In the genomic region with DNA sequence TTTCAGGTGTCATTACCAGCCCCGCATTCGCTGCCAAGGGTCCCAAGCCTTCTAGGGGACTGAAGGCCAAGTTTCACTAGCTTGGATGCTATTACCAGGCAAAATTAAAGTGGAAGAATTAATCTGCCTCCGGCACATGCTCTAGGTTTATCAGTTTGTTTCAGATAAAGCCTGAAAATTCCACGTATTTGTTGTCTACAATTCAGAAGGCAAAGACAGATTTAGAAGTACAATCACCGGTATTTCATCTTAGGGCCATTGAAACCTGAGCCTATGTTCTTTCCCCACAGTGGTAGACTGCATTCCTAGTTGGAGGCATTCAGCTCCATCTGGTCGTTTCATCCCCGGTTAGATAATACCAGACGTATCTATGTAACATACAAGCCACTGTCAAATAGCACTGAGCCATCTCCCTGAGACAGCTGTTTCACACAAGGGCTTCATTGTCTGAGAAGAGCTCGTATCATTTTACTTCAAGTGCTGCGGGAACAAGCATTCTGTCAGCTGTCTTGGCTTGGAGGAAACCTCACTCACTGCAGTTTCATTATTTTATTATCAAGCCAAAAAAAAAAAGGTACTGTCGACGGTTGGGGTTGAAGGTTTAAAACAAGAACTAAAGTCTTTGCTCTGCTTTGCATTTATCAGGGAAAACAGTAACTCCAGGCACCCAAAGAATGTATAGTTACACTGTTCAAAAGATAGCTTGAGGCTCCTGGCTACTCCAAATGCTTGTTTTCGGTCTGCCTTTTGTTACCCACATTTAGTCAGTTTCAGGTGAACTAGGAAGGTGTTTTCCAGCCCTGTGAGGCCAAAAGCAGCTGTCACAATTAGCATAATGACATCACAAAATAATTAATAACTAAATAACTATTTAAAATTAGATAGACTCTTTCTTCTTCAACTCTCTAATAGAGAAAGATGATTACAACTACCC, we compare ENCODE assay signal across 8 cellular contexts.
DNase-seq lines count a peak whose midpoint lies in the region; ATAC-seq lines count a peak whose summit lies in the region.

No MANE protein-coding gene starts in this region.

- no peak overlapping the region for H2BK15ac ChIP-seq in neuronal stem cell (ENCODE audit: low read length)

- peak overlapping the region; percentile 81 for H3K9ac ChIP-seq in neuronal stem cell (ENCODE audit: low read depth, low read length, poor library complexity)

- H2BK5ac ChIP-seq in neuronal stem cell (ENCODE audit: low read length): no peak overlapping the region

- H3K4me3 Mint-ChIP-seq in activated naive CD4-positive, alpha-beta T cell treated with anti-CD3 and anti-CD28 coated beads, Interleukin-2, amount 10 ng/mL, durations not matched to agents 7 days and 5 days: peak overlapping the region; percentile 44

- DNase-seq in activated naive CD4-positive, alpha-beta T cell treated with anti-CD3 and anti-CD28 coated beads, Interleukin-2, amount 10 ng/mL, durations not matched to agents 7 days and 5 days: no peak
- DNase-seq in activated naive CD4-positive, alpha-beta T cell treated with Interleukin-2 at 50 U/mL for 16 hours: no peak
- DNase-seq in NCI-H345 treated with DMSO at 0.1 percent for 48 hours (lab: John Stamatoyannopoulos, UW; ENCODE audit: unreplicated experiment) (peak; percentile 96), neuronal stem cell (ENCODE audit: low spot score) (peak; percentile 44), NOMO-1 (lab: John Stamatoyannopoulos, UW; ENCODE audit: unreplicated experiment in 2 of 2) (no peak)
- no peak for DNase-seq in activated CD4-positive, CD25-positive, alpha-beta regulatory T cell treated with anti-CD3 and anti-CD28 coated beads, Interleukin-2, amount 50 U/mL, for 72 hours

- no peak overlapping the region for H2BK12ac ChIP-seq in neuronal stem cell (ENCODE audit: low read length)

- H3K27ac Mint-ChIP-seq in activated naive CD4-positive, alpha-beta T cell treated with anti-CD3 and anti-CD28 coated beads, Interleukin-2, amount 10 ng/mL, durations not matched to agents 7 days and 5 days: no peak overlapping the region

- H3K4ac ChIP-seq in neuronal stem cell (ENCODE audit: low read length): no peak overlapping the region

- peaks cover 7% of the 10 kb centered on the region for H3K9me3 Mint-ChIP-seq in activated naive CD4-positive, alpha-beta T cell treated with anti-CD3 and anti-CD28 coated beads, Interleukin-2, amount 10 ng/mL, durations not matched to agents 7 days and 5 days

- H3K14ac ChIP-seq in neuronal stem cell (ENCODE audit: low read length): no peak overlapping the region

- no peaks in the 10 kb centered on the region for H3K36me3 ChIP-seq in neuronal stem cell (replicated peaks in 1 of 2; ENCODE audit: control insufficient read depth in 2 of 2, insufficient read depth in 2 of 2, low read length in 2 of 2)

- H3K9me3 ChIP-seq in neuronal stem cell (replicated peaks in 1 of 2; ENCODE audit: control insufficient read depth in 2 of 2, insufficient read depth in 1 of 2, low read depth in 1 of 2, low read length in 2 of 2): peaks cover 0 to 7% of the 10 kb centered on the region in 2 donors

- no CpG with 5 or more reads among the region's 13 CpGs for WGBS in neuronal stem cell (ENCODE audit: extremely low coverage in 2 of 2, insufficient read length in 2 of 2, insufficient replicate concordance in 1 of 2), 2 donors

- H4K8ac ChIP-seq in neuronal stem cell (ENCODE audit: low read depth, low read length): no peak overlapping the region

- H3K36me3 Mint-ChIP-seq in activated naive CD4-positive, alpha-beta T cell treated with anti-CD3 and anti-CD28 coated beads, Interleukin-2, amount 10 ng/mL, durations not matched to agents 7 days and 5 days: no peaks in the 10 kb centered on the region

- no peak overlapping the region for H2BK120ac ChIP-seq in neuronal stem cell (ENCODE audit: low read depth, low read length)

- no peak overlapping the region for H3K4me2 ChIP-seq in neuronal stem cell (ENCODE audit: insufficient read depth, low read length, poor library complexity, severe bottlenecking)

- no peak overlapping the region for H2AK5ac ChIP-seq in neuronal stem cell (ENCODE audit: low read depth, low read length)

- H3K27me3 ChIP-seq in neuronal stem cell (ENCODE audit: control insufficient read depth in 3 of 3, insufficient read depth in 3 of 3, low read depth in 1 of 3, low read length in 3 of 3): no peaks in the 10 kb centered on the region

- H3K4me1 ChIP-seq in neuronal stem cell (ENCODE audit: control insufficient read depth in 2 of 2, insufficient read depth in 1 of 2, low read depth in 1 of 2, low read length in 2 of 2): peaks cover 15 to 19% of the 10 kb centered on the region in 2 donors

- H3K23ac ChIP-seq in neuronal stem cell (ENCODE audit: low read depth, low read length, poor library complexity): no peak overlapping the region

- H3K27me3 Mint-ChIP-seq in activated naive CD4-positive, alpha-beta T cell treated with anti-CD3 and anti-CD28 coated beads, Interleukin-2, amount 10 ng/mL, durations not matched to agents 7 days and 5 days: peaks cover 11% of the 10 kb centered on the region

- H3K27ac ChIP-seq in cingulate gyrus (ENCODE audit: low read depth, low read length): peak overlapping the region; percentile 66
- H3K27ac ChIP-seq in neuronal stem cell (replicated peaks; ENCODE audit: low read length): peak overlapping the region; percentile 16

- peak; percentile 83 for ATAC-seq in HG02981 (IDR thresholded peaks at IDR 0.05; ENCODE audit: unreplicated experiment)

- H3K4me3 ChIP-seq in neuronal stem cell (ENCODE audit: low read length in 2 of 2): no peak overlapping the region

- no peak overlapping the region for H4K91ac ChIP-seq in neuronal stem cell (ENCODE audit: low read depth, low read length, poor library complexity)

- H3K79me1 ChIP-seq in neuronal stem cell (ENCODE audit: low read depth, low read length): peaks cover 1% of the 10 kb centered on the region

- peak overlapping the region; percentile 21 for H3K18ac ChIP-seq in neuronal stem cell (ENCODE audit: low read length)

- CTCF ChIA-PET in activated naive CD4-positive, alpha-beta T cell treated with anti-CD3 and anti-CD28 coated beads, Interleukin-2, amount 10 ng/mL, durations not matched to agents 7 days and 5 days (lab: Charles Lee): interaction anchor here (1.4 kb wide), 1 partner anchor 59 kb away, joined by 4 read pairs; no protein-coding TSS in a partner anchor

- H3K4me1 Mint-ChIP-seq in activated naive CD4-positive, alpha-beta T cell treated with anti-CD3 and anti-CD28 coated beads, Interleukin-2, amount 10 ng/mL, durations not matched to agents 7 days and 5 days: peaks cover 17% of the 10 kb centered on the region

- H2AFZ ChIP-seq in neuronal stem cell (ENCODE audit: low read length): peak overlapping the region; percentile 52

Comparison
In these comparisons a context has a peak if more than half of its experiments do, and no peak if none do; other contexts are left out.
1. DNase-seq: peak in NCI-H345 treated with DMSO at 0.1 percent for 48 hours (single experiment) and neuronal stem cell (single experiment); none in activated naive CD4-positive, alpha-beta T cell treated with anti-CD3 and anti-CD28 coated beads, Interleukin-2, amount 10 ng/mL, durations not matched to agents 7 days and 5 days (single experiment), activated naive CD4-positive, alpha-beta T cell treated with Interleukin-2 at 50 U/mL for 16 hours (single experiment), NOMO-1 (0 of 2) and activated CD4-positive, CD25-positive, alpha-beta regulatory T cell treated with anti-CD3 and anti-CD28 coated beads, Interleukin-2, amount 50 U/mL, for 72 hours (single experiment).